Comparison of ENCODE assay signal across 37 cellular contexts in genomic region chr6:168086616-168087015, GRCh38. TPM values are rescaled to one million over a fixed set of nuclear protein-coding genes. Genes with fewer than 3 reads are reported as not detected.
"Had no signal": no experiment of that assay in that cellular context is flagged by ENCODE, and none has a peak within 500 bp of the region (broad histone marks: within the 10 kb centered on the region; RNA-seq: fewer than 3 reads in every experiment).

No MANE protein-coding gene starts in this region.

- H3K4me3 ChIP-seq: Peyer's patch had no signal

- DNase-seq: activated CD4-positive, alpha-beta memory T cell treated with anti-CD3 and anti-CD28 coated beads, Interleukin-2, amount 10 ng/mL, durations not matched to agents 7 days and 5 days; activated CD4-positive, alpha-beta T cell treated with anti-CD3 and anti-CD28 coated beads for 1 hour; activated CD4-positive, alpha-beta T cell treated with anti-CD3 and anti-CD28 coated beads for 48 hours; activated CD4-positive, CD25-positive, alpha-beta regulatory T cell; activated CD8-positive, alpha-beta memory T cell treated with anti-CD3 and anti-CD28 coated beads for 24 hours; activated CD8-positive, alpha-beta memory T cell treated with anti-CD3 and anti-CD28 coated beads, Interleukin-2, amount 10 ng/mL, durations not matched to agents 7 days and 5 days; activated CD8-positive, alpha-beta memory T cell treated with anti-CD3 and anti-CD28 coated beads, Interleukin-2, amount 50 U/mL, for 48 hours; activated effector memory CD4-positive, alpha-beta T cell treated with Interleukin-2 at 50 U/mL for 16 hours; activated naive CD4-positive, alpha-beta T cell treated with anti-CD3 and anti-CD28 coated beads, Interleukin-2, amount 10 ng/mL, durations not matched to agents 7 days and 5 days; activated naive CD8-positive, alpha-beta T cell treated with anti-CD3 and anti-CD28 coated beads, Interleukin-2, amount 50 U/mL, for 24 hours; activated T-cell treated with anti-CD3 and anti-CD28 coated beads, Interleukin-2, amount 50 U/mL, for 48 hours; anterior cingulate cortex; MM.1S; MV-4-11; NCI-H1092; NCI-H1436 treated with DMSO at 0.1 percent for 48 hours; NCI-H1694 treated with DMSO at 0.1 percent for 48 hours; NCI-H2029 treated with DMSO at 0.1 percent for 48 hours; NCI-H2107; NCI-H2171; NCI-H510A; NCI-H526; NCI-H748 treated with DMSO at 0.1 percent for 48 hours; NK-92 treated with Interleukin-12 subunit alpha and Interleukin-12 subunit beta, amount 100 ng/mL, for 24 hours; PC-3; Peyer's patch; RPMI8226; SW 1271; T-helper 1 cell; T-helper 2 cell; T-helper 9 cell had no signal

- H3K9ac ChIP-seq: KMS-11 had no signal

- H3K9me3 ChIP-seq: Peyer's patch had no signal

- H3K27ac ChIP-seq: KMS-11, Peyer's patch, VCaP had no signal

- H3K4me3 Mint-ChIP-seq: activated CD4-positive, alpha-beta memory T cell treated with anti-CD3 and anti-CD28 coated beads, Interleukin-2, amount 10 ng/mL, durations not matched to agents 7 days and 5 days; activated CD8-positive, alpha-beta memory T cell treated with anti-CD3 and anti-CD28 coated beads, Interleukin-2, amount 10 ng/mL, durations not matched to agents 7 days and 5 days; activated naive CD4-positive, alpha-beta T cell treated with anti-CD3 and anti-CD28 coated beads, Interleukin-2, amount 10 ng/mL, durations not matched to agents 7 days and 5 days; activated naive CD8-positive, alpha-beta T cell; activated naive CD8-positive, alpha-beta T cell treated with anti-CD3 and anti-CD28 coated beads, Interleukin-2, amount 50 U/mL, for 24 hours; brain had no signal

- H3K27me3 Mint-ChIP-seq: activated CD4-positive, alpha-beta memory T cell treated with anti-CD3 and anti-CD28 coated beads, Interleukin-2, amount 10 ng/mL, durations not matched to agents 7 days and 5 days; activated CD8-positive, alpha-beta memory T cell treated with anti-CD3 and anti-CD28 coated beads, Interleukin-2, amount 10 ng/mL, durations not matched to agents 7 days and 5 days; activated naive CD4-positive, alpha-beta T cell treated with anti-CD3 and anti-CD28 coated beads, Interleukin-2, amount 10 ng/mL, durations not matched to agents 7 days and 5 days; activated naive CD8-positive, alpha-beta T cell treated with anti-CD3 and anti-CD28 coated beads, Interleukin-2, amount 50 U/mL, for 24 hours had no signal

- H3K36me3 Mint-ChIP-seq: activated CD8-positive, alpha-beta memory T cell treated with anti-CD3 and anti-CD28 coated beads, Interleukin-2, amount 10 ng/mL, durations not matched to agents 7 days and 5 days; activated naive CD4-positive, alpha-beta T cell treated with anti-CD3 and anti-CD28 coated beads, Interleukin-2, amount 10 ng/mL, durations not matched to agents 7 days and 5 days; activated naive CD8-positive, alpha-beta T cell; brain had no signal

- H3K4me2 ChIP-seq: KMS-11 had no signal

- H3K4me1 Mint-ChIP-seq: activated CD4-positive, alpha-beta memory T cell treated with anti-CD3 and anti-CD28 coated beads, Interleukin-2, amount 10 ng/mL, durations not matched to agents 7 days and 5 days; activated CD8-positive, alpha-beta memory T cell treated with anti-CD3 and anti-CD28 coated beads, Interleukin-2, amount 10 ng/mL, durations not matched to agents 7 days and 5 days; activated naive CD4-positive, alpha-beta T cell treated with anti-CD3 and anti-CD28 coated beads, Interleukin-2, amount 10 ng/mL, durations not matched to agents 7 days and 5 days; activated naive CD8-positive, alpha-beta T cell treated with anti-CD3 and anti-CD28 coated beads, Interleukin-2, amount 50 U/mL, for 24 hours had no signal

- H3K9me3 Mint-ChIP-seq: activated CD4-positive, alpha-beta memory T cell treated with anti-CD3 and anti-CD28 coated beads, Interleukin-2, amount 10 ng/mL, durations not matched to agents 7 days and 5 days; activated naive CD4-positive, alpha-beta T cell treated with anti-CD3 and anti-CD28 coated beads, Interleukin-2, amount 10 ng/mL, durations not matched to agents 7 days and 5 days; activated naive CD8-positive, alpha-beta T cell treated with anti-CD3 and anti-CD28 coated beads, Interleukin-2, amount 50 U/mL, for 24 hours had no signal

- H3K27me3 ChIP-seq: Peyer's patch had no signal

- H3K27ac Mint-ChIP-seq: activated CD4-positive, alpha-beta memory T cell treated with anti-CD3 and anti-CD28 coated beads, Interleukin-2, amount 10 ng/mL, durations not matched to agents 7 days and 5 days; activated CD8-positive, alpha-beta memory T cell treated with anti-CD3 and anti-CD28 coated beads, Interleukin-2, amount 10 ng/mL, durations not matched to agents 7 days and 5 days; activated naive CD4-positive, alpha-beta T cell treated with anti-CD3 and anti-CD28 coated beads, Interleukin-2, amount 10 ng/mL, durations not matched to agents 7 days and 5 days; activated naive CD8-positive, alpha-beta T cell; activated naive CD8-positive, alpha-beta T cell treated with anti-CD3 and anti-CD28 coated beads, Interleukin-2, amount 50 U/mL, for 24 hours had no signal

- H3K36me3 ChIP-seq: Peyer's patch had no signal

RNA-seq across cellular contexts. Expression of gene FRMD1, which starts 7.6 kb away (rescaled TPM):
- total RNA-seq: activated CD4-positive, alpha-beta memory T cell treated with anti-CD3 and anti-CD28 coated beads, Interleukin-2, amount 10 ng/mL, durations not matched to agents 7 days and 5 days; activated CD8-positive, alpha-beta memory T cell treated with anti-CD3 and anti-CD28 coated beads, Interleukin-2, amount 10 ng/mL, durations not matched to agents 7 days and 5 days; bronchial epithelial cell; LHCN-M2; PC-3 had no signal
